ENCODE assay signal across 15 cellular contexts in the genomic region with DNA sequence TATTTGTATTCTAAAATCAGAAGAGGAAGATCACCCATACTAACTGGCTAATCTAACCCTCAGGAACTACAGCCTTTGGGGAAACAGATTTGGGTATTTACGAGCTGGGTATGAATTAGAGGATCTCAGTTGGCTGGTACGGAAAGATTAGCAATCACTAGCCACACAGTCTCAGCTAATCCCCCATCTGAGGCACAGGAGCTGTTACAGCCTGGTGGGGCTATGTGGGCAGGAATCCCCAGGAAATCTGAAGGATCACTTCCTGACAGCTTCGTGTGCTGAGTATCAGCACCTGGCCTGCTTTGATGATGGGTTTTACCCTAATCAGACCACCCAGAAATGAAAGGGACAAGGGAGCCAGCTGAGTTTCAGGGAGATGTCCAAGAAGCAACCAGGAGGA.
"Had no signal": no experiment of that assay in that cellular context is flagged by ENCODE, and none has a peak within 500 bp of the region (broad histone marks: within the 10 kb centered on the region; RNA-seq: fewer than 3 reads in every experiment).

No MANE protein-coding gene starts in this region.

- H3K27me3 ChIP-seq: heart right ventricle, right atrium auricular region had no signal

- H3K27ac ChIP-seq: epithelial cell of prostate, heart right ventricle, right atrium auricular region had no signal

- H3K27ac Mint-ChIP-seq: naive thymus-derived CD8-positive, alpha-beta T cell; stimulated activated naive CD8-positive, alpha-beta T cell treated with anti-CD3 and anti-CD28 coated beads, Interleukin-15, amount 100 ng/mL, for 72 hours; T-helper 17 cell; type B pancreatic cell had no signal

- H3K4me1 Mint-ChIP-seq: stimulated activated naive CD8-positive, alpha-beta T cell treated with anti-CD3 and anti-CD28 coated beads, Interleukin-15, amount 100 ng/mL, for 72 hours; T-helper 17 cell had no signal

- ATAC-seq: heart right ventricle; left lobe of liver; naive thymus-derived CD8-positive, alpha-beta T cell; stimulated activated naive CD8-positive, alpha-beta T cell treated with anti-CD3 and anti-CD28 coated beads, Interleukin-15, amount 100 ng/mL, for 72 hours; T-helper 17 cell had no signal

- H3K4me3 Mint-ChIP-seq: naive thymus-derived CD8-positive, alpha-beta T cell; stimulated activated naive CD8-positive, alpha-beta T cell treated with anti-CD3 and anti-CD28 coated beads, Interleukin-15, amount 100 ng/mL, for 72 hours; T-helper 17 cell; type B pancreatic cell had no signal

- H3K4me3 ChIP-seq: heart right ventricle, right atrium auricular region had no signal

- H3K36me3 Mint-ChIP-seq: naive thymus-derived CD8-positive, alpha-beta T cell; type B pancreatic cell had no signal

- H3K36me3 ChIP-seq: heart right ventricle, right atrium auricular region had no signal

- H3K9me3 Mint-ChIP-seq: stimulated activated naive CD8-positive, alpha-beta T cell treated with anti-CD3 and anti-CD28 coated beads, Interleukin-15, amount 100 ng/mL, for 72 hours had no signal

- H3K9me3 ChIP-seq: heart right ventricle, right atrium auricular region had no signal

- DNase-seq: activated CD4-positive, CD25-positive, alpha-beta regulatory T cell treated with anti-CD3 and anti-CD28 coated beads, Interleukin-2, amount 50 U/mL, for 72 hours; activated naive CD4-positive, alpha-beta T cell; activated T-cell treated with anti-CD3 and anti-CD28 coated beads for 4 hours; aorta; effector memory CD4-positive, alpha-beta T cell; heart right ventricle; naive thymus-derived CD8-positive, alpha-beta T cell; nucleus accumbens; stimulated activated CD4-positive, alpha-beta T cell treated with anti-CD3 and anti-CD28 coated beads, Interleukin-4, amount 100 ng/mL, for 24 hours; stimulated activated naive CD8-positive, alpha-beta T cell treated with anti-CD3 and anti-CD28 coated beads, Interleukin-15, amount 100 ng/mL, for 72 hours; T-helper 17 cell had no signal

- H3K27me3 Mint-ChIP-seq: naive thymus-derived CD8-positive, alpha-beta T cell; stimulated activated naive CD8-positive, alpha-beta T cell treated with anti-CD3 and anti-CD28 coated beads, Interleukin-15, amount 100 ng/mL, for 72 hours had no signal
